Comparison of ENCODE assay signal across 35 cellular contexts in genomic region chr1:41924911-41925310, GRCh38.
"Had no signal": no experiment of that assay in that cellular context is flagged by ENCODE, and none has a peak within 500 bp of the region (broad histone marks: within the 10 kb centered on the region; RNA-seq: fewer than 3 reads in every experiment).

No MANE protein-coding gene starts in this region.

- DNase-seq: activated CD4-positive, alpha-beta T cell treated with anti-CD3 and anti-CD28 coated beads for 4 hours; activated CD4-positive, alpha-beta T cell treated with anti-CD3 and anti-CD28 coated beads, Interleukin-2, amount 50 U/mL, for 1 hour; activated CD4-positive, alpha-beta T cell treated with anti-CD3 and anti-CD28 coated beads, Interleukin-2, amount 50 U/mL, for 48 hours; activated CD4-positive, CD25-positive, alpha-beta regulatory T cell; activated CD4-positive, CD25-positive, alpha-beta regulatory T cell treated with anti-CD3 and anti-CD28 coated beads, Interleukin-2, amount 50 U/mL, for 72 hours; activated CD8-positive, alpha-beta memory T cell treated with anti-CD3 and anti-CD28 coated beads for 24 hours; activated CD8-positive, alpha-beta T cell treated with anti-CD3 and anti-CD28 coated beads for 36 hours; activated effector memory CD4-positive, alpha-beta T cell treated with anti-CD3 and anti-CD28 coated beads, Interleukin-2, amount 50 U/mL, for 16 hours; activated naive CD4-positive, alpha-beta T cell treated with anti-CD3 and anti-CD28 coated beads for 36 hours; activated naive CD8-positive, alpha-beta T cell treated with anti-CD3 and anti-CD28 coated beads for 36 hours; activated naive CD8-positive, alpha-beta T cell treated with anti-CD3 and anti-CD28 coated beads, Interleukin-2, amount 50 U/mL, for 24 hours; activated T-cell treated with anti-CD3 and anti-CD28 coated beads, Interleukin-2, amount 50 U/mL, for 48 hours; adrenal gland; amygdala; aorta; body of pancreas; caudate nucleus; cortex of kidney; dermis blood vessel endothelial cell; effector CD8-positive, alpha-beta T cell; esophagus squamous epithelium; foreskin keratinocyte; gastrocnemius medialis; glutamatergic neuron; heart left ventricle; T-helper 1 cell; T-helper 17 cell; T1000 had no signal

- H3K4me3 Mint-ChIP-seq: activated CD8-positive, alpha-beta T cell treated with anti-CD3 and anti-CD28 coated beads for 36 hours; activated naive CD4-positive, alpha-beta T cell treated with anti-CD3 and anti-CD28 coated beads for 36 hours; activated naive CD4-positive, alpha-beta T cell treated with anti-CD3 and anti-CD28 coated beads, Interleukin-2, amount 50 U/mL, for 24 hours; activated naive CD8-positive, alpha-beta T cell treated with anti-CD3 and anti-CD28 coated beads for 36 hours; activated naive CD8-positive, alpha-beta T cell treated with anti-CD3 and anti-CD28 coated beads, Interleukin-2, amount 50 U/mL, for 24 hours; activated T-helper 1 cell treated with anti-CD3 and anti-CD28 coated beads, Interleukin-12 subunit alpha, Interleukin-12 subunit beta, Interleukin-2, Interleukin-4 antibody, amounts not matched to agents 30 ng/mL and 10 ng/mL and 1 ng/mL, durations not matched to agents 14 hours and 24 hours and 36 hours; T-helper 17 cell; T-helper 2 cell treated with Interferon-gamma antibody and Interleukin-4, amounts not matched to agents 5 μg/mL and 100 μg/mL, for 36 hours had no signal

- H3K9me3 Mint-ChIP-seq: activated naive CD4-positive, alpha-beta T cell treated with anti-CD3 and anti-CD28 coated beads, Interleukin-2, amount 50 U/mL, for 24 hours; T-helper 2 cell treated with Interferon-gamma antibody and Interleukin-4, amounts not matched to agents 5 μg/mL and 100 μg/mL, for 36 hours had no signal

- ATAC-seq: activated CD8-positive, alpha-beta T cell treated with anti-CD3 and anti-CD28 coated beads for 36 hours; activated naive CD8-positive, alpha-beta T cell treated with anti-CD3 and anti-CD28 coated beads, Interleukin-2, amount 50 U/mL, for 24 hours; body of pancreas; foreskin keratinocyte; gastrocnemius medialis; heart left ventricle; T-helper 17 cell had no signal

- FAIRE-seq: colon, endometrium, endothelial cell of umbilical vein had no signal

- H3K27me3 Mint-ChIP-seq: activated CD8-positive, alpha-beta T cell treated with anti-CD3 and anti-CD28 coated beads for 36 hours; activated naive CD4-positive, alpha-beta T cell treated with anti-CD3 and anti-CD28 coated beads, Interleukin-2, amount 50 U/mL, for 24 hours; activated naive CD8-positive, alpha-beta T cell treated with anti-CD3 and anti-CD28 coated beads for 36 hours; T-helper 17 cell had no signal

- H3K27ac Mint-ChIP-seq: activated CD8-positive, alpha-beta T cell treated with anti-CD3 and anti-CD28 coated beads for 36 hours; activated naive CD4-positive, alpha-beta T cell treated with anti-CD3 and anti-CD28 coated beads for 36 hours; activated naive CD4-positive, alpha-beta T cell treated with anti-CD3 and anti-CD28 coated beads, Interleukin-2, amount 50 U/mL, for 24 hours; activated naive CD8-positive, alpha-beta T cell treated with anti-CD3 and anti-CD28 coated beads for 36 hours; activated naive CD8-positive, alpha-beta T cell treated with anti-CD3 and anti-CD28 coated beads, Interleukin-2, amount 50 U/mL, for 24 hours; activated T-helper 1 cell treated with anti-CD3 and anti-CD28 coated beads, Interleukin-12 subunit alpha, Interleukin-12 subunit beta, Interleukin-2, Interleukin-4 antibody, amounts not matched to agents 30 ng/mL and 10 ng/mL and 1 ng/mL, durations not matched to agents 14 hours and 24 hours and 36 hours; activated T-helper 2 cell treated with anti-CD3 and anti-CD28 coated beads, Interferon-gamma antibody, Interleukin-2, Interleukin-4, amounts not matched to agents 10 μg/mL and 5 μg/mL and 100 μg/mL, durations not matched to agents 14 hours and 24 hours and 36 hours; T-helper 17 cell; T-helper 2 cell treated with Interferon-gamma antibody and Interleukin-4, amounts not matched to agents 5 μg/mL and 100 μg/mL, for 36 hours had no signal
